ENCODE assay signal across 20 cellular contexts in the genomic region with DNA sequence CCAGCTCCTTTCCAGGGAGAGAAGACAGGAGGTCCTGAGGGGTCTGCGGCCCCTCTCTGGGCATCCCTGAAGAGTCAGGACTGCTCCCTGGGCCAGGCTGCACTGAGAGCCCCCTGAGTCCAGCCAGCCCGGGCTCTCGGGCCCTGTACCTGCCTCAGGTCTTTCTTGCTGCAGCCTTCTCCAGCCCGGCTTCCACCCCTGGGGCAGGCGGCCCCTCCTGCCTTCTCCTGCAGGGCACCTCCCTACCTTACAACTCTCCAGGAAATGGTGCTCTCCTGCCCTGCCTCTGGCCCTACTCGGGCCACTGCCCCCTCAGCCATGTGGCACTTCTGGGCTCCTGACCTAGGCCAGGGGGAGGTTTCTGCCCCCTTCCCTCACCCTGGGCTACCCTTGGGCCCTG.
"Had no signal": no experiment of that assay in that cellular context is flagged by ENCODE, and none has a peak within 500 bp of the region (broad histone marks: within the 10 kb centered on the region; RNA-seq: fewer than 3 reads in every experiment).

No MANE protein-coding gene starts in this region.

- DNase-seq: IMR-90, Karpas-422, KG1, MG63, NCI-H1092, NCI-H1105 treated with DMSO at 0.1 percent for 48 hours, NCI-H1417 treated with DMSO at 0.1 percent for 48 hours, NCI-H146, NCI-H1694 treated with DMSO at 0.1 percent for 48 hours, NCI-H1930, NCI-H2081, NCI-H2107, NCI-H2227 treated with DMSO at 0.1 percent for 48 hours, NCI-H524, NCI-H526 treated with DMSO at 0.1 percent for 48 hours, NCI-H774, Right ventricle myocardium superior, RPMI8226, SK-N-SH had no signal

- H3K4me3 ChIP-seq: MG63 had no signal

- H3K36me3 ChIP-seq: MG63 had no signal

- H3K27me3 ChIP-seq: MG63 had no signal

- ATAC-seq: HepG2 had no signal
